In the genomic region with DNA sequence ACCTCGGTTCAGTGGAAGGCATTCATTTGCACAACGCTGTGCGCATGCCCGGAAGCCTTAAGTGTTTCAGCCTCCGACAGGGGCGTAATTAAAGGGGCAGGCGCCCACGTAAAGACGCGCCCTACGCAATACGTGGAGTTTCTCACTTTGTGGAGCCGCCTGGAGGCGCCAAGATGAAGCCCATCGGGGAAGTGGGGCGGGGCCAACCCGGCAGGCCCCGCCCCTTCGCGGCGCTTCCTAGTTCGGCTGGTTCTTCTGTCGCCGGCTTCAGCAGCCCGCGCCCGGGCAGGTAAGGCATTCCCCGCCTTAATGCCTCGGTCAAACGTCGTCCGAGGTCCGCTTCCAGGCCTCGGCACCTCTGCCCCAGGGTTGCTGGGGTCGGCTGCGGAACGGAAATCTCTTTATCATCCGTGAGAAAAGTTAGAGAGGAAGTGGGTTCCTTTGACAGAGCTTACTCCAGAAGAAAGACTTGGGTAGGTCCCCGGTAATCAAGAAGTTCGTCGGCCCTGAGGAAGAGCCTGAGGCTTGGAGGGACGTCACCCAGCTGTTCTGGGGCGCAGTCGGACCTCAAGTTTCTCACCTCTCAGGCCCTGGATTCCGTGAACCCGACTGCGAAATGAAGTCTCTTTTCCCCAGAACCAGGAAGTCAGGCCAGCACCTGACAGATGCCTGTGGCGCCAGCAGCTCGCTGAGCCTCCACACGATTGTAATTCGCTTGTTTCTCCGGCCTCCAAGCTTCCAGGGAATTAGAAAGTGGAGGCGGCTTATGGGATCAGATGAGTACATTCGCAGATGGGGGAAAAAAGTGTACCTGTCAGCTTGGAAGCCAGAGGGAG, we compare ENCODE assay signal across 1 cellular context.
TF ChIP-seq lines count a peak whose summit lies in the region.

TSS of gene IRAK4 (plus strand) at position 224 of the 836 bp plus-strand sequence. CDS start 9,161 bp downstream, outside the sequence.
A gene with protein sequence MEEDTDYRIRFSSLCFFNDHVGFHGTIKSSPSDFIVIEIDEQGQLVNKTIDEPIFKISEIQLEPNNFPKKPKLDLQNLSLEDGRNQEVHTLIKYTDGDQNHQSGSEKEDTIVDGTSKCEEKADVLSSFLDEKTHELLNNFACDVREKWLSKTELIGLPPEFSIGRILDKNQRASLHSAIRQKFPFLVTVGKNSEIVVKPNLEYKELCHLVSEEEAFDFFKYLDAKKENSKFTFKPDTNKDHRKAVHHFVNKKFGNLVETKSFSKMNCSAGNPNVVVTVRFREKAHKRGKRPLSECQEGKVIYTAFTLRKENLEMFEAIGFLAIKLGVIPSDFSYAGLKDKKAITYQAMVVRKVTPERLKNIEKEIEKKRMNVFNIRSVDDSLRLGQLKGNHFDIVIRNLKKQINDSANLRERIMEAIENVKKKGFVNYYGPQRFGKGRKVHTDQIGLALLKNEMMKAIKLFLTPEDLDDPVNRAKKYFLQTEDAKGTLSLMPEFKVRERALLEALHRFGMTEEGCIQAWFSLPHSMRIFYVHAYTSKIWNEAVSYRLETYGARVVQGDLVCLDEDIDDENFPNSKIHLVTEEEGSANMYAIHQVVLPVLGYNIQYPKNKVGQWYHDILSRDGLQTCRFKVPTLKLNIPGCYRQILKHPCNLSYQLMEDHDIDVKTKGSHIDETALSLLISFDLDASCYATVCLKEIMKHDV (minus strand): TSS at position 63 of the 836 bp plus-strand sequence. CDS start 3,545 bp downstream, outside the sequence.

TF ChIP-seq in HepG2, 621 proteins besides CTCF, POLR2A, EP300 and RAD21 (continued from another document and continues in another):
- no peak for TF ChIP-seq ZNF75D (CRISPR knock-in tag; IDR thresholded peaks at IDR 0.05; ENCODE audit: borderline replicate concordance)
- no peak for TF ChIP-seq GPBP1L1 (CRISPR knock-in tag; IDR thresholded peaks at IDR 0.05)
- TF ChIP-seq GMEB1 (CRISPR knock-in tag; IDR thresholded peaks at IDR 0.05; ENCODE audit: borderline replicate concordance): peak; percentile 97
- no peak for TF ChIP-seq ZNF615 (CRISPR knock-in tag; IDR thresholded peaks at IDR 0.05; ENCODE audit: borderline replicate concordance)
- peak; percentile 39 for TF ChIP-seq ZEB1 (IDR thresholded peaks at IDR 0.05; ENCODE audit: insufficient replicate concordance, low read depth)
- no peak for TF ChIP-seq ZNF784 (CRISPR knock-in tag; IDR thresholded peaks at IDR 0.05; ENCODE audit: borderline replicate concordance)
- TF ChIP-seq ZSCAN12 (CRISPR knock-in tag; IDR thresholded peaks at IDR 0.05): no peak
- TF ChIP-seq ZFP1 (CRISPR knock-in tag; IDR thresholded peaks at IDR 0.05): no peak
- no peak for TF ChIP-seq SOX5 (CRISPR knock-in tag; IDR thresholded peaks at IDR 0.05; ENCODE audit: borderline replicate concordance)
- TF ChIP-seq, protein P1, sequence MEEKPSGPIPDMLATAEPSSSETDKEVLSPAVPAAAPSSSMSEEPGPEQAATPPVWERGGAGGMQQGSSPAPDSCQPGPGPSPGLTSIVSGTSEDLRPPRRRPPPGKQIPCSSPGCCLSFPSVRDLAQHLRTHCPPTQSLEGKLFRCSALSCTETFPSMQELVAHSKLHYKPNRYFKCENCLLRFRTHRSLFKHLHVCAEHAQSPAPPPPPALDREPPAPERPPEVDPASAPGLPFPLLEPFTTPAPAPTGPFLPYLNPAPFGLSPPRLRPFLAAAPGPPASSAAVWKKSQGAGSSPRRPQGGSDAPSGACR (CRISPR knock-in tag; IDR thresholded peaks at IDR 0.05): no peak
- no peak for TF ChIP-seq MBNL3 (CRISPR knock-in tag; conservative IDR thresholded peaks at IDR 0.05)
- peak; percentile 66; the same call in 1 of the 2 replicates for TF ChIP-seq ZNF331 (CRISPR knock-in tag; IDR thresholded peaks at IDR 0.05)
- TF ChIP-seq ZNF30 (CRISPR knock-in tag; IDR thresholded peaks at IDR 0.05): no peak
- no peak for TF ChIP-seq GLI4 (CRISPR knock-in tag; IDR thresholded peaks at IDR 0.05; ENCODE audit: borderline replicate concordance)
- no peak for TF ChIP-seq ZNF530 (CRISPR knock-in tag; IDR thresholded peaks at IDR 0.05; ENCODE audit: low read depth)
- TF ChIP-seq NFE2L1 (CRISPR knock-in tag; IDR thresholded peaks at IDR 0.05; ENCODE audit: borderline replicate concordance): no peak
- TF ChIP-seq, protein P2, sequence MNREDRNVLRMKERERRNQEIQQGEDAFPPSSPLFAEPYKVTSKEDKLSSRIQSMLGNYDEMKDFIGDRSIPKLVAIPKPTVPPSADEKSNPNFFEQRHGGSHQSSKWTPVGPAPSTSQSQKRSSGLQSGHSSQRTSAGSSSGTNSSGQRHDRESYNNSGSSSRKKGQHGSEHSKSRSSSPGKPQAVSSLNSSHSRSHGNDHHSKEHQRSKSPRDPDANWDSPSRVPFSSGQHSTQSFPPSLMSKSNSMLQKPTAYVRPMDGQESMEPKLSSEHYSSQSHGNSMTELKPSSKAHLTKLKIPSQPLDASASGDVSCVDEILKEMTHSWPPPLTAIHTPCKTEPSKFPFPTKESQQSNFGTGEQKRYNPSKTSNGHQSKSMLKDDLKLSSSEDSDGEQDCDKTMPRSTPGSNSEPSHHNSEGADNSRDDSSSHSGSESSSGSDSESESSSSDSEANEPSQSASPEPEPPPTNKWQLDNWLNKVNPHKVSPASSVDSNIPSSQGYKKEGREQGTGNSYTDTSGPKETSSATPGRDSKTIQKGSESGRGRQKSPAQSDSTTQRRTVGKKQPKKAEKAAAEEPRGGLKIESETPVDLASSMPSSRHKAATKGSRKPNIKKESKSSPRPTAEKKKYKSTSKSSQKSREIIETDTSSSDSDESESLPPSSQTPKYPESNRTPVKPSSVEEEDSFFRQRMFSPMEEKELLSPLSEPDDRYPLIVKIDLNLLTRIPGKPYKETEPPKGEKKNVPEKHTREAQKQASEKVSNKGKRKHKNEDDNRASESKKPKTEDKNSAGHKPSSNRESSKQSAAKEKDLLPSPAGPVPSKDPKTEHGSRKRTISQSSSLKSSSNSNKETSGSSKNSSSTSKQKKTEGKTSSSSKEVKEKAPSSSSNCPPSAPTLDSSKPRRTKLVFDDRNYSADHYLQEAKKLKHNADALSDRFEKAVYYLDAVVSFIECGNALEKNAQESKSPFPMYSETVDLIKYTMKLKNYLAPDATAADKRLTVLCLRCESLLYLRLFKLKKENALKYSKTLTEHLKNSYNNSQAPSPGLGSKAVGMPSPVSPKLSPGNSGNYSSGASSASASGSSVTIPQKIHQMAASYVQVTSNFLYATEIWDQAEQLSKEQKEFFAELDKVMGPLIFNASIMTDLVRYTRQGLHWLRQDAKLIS (CRISPR knock-in tag; IDR thresholded peaks at IDR 0.05): no peak
- no peak for TF ChIP-seq RELA (CRISPR knock-in tag; IDR thresholded peaks at IDR 0.05)
- no peak for TF ChIP-seq PCBP2 (optimal IDR thresholded peaks at IDR 0.05; ENCODE audit: low read depth, low read length, poor library complexity, severe bottlenecking)
- TF ChIP-seq ZNF563 (CRISPR knock-in tag; IDR thresholded peaks at IDR 0.05): no peak
- TF ChIP-seq SP4 (CRISPR knock-in tag; IDR thresholded peaks at IDR 0.05): peak; percentile 53; the same call in 1 of the 2 replicates
- TF ChIP-seq ZNF619 (CRISPR knock-in tag; IDR thresholded peaks at IDR 0.05): no peak
- TF ChIP-seq SIX4 (CRISPR knock-in tag; IDR thresholded peaks at IDR 0.05): no peak
- TF ChIP-seq ZBTB21 (CRISPR knock-in tag; IDR thresholded peaks at IDR 0.05): no peak
- no peak for TF ChIP-seq FOXK2 (IDR thresholded peaks at IDR 0.05)
- TF ChIP-seq PLSCR1 (CRISPR knock-in tag; IDR thresholded peaks at IDR 0.05; ENCODE audit: borderline replicate concordance): no peak
- no peak for TF ChIP-seq ZXDC (CRISPR knock-in tag; IDR thresholded peaks at IDR 0.05)
- TF ChIP-seq PHF5A (CRISPR knock-in tag; IDR thresholded peaks at IDR 0.05; ENCODE audit: low read depth, unreplicated experiment): no peak
- TF ChIP-seq ZFP91 (CRISPR knock-in tag; IDR thresholded peaks at IDR 0.05; ENCODE audit: borderline replicate concordance): peak; percentile 99
- TF ChIP-seq PTBP1 (IDR thresholded peaks at IDR 0.05; ENCODE audit: low read depth, low read length, poor library complexity, severe bottlenecking): peak; percentile 28
- TF ChIP-seq ZNF280B (CRISPR knock-in tag; IDR thresholded peaks at IDR 0.05; ENCODE audit: borderline replicate concordance): peak; percentile 44; the same call in 1 of the 2 replicates
- TF ChIP-seq ZNF180 (CRISPR knock-in tag; IDR thresholded peaks at IDR 0.05; ENCODE audit: borderline replicate concordance, low read depth): no peak
- no peak for TF ChIP-seq TGIF2 (CRISPR knock-in tag; IDR thresholded peaks at IDR 0.05)
- TF ChIP-seq DR1 (CRISPR knock-in tag; IDR thresholded peaks at IDR 0.05): peak; percentile 61; the same call in 1 of the 2 replicates
- no peak for TF ChIP-seq TCF7L2 (IDR thresholded peaks at IDR 0.05; ENCODE audit: low read depth, low read length)
- no peak for TF ChIP-seq ZNF432 (CRISPR knock-in tag; IDR thresholded peaks at IDR 0.05; ENCODE audit: borderline replicate concordance)
- 0 out of 2 replicates have a peak, but pooled peaks have one; percentile 4 for TF ChIP-seq CBX5 (CRISPR knock-in tag; IDR thresholded peaks at IDR 0.05; ENCODE audit: borderline replicate concordance)
- TF ChIP-seq FOXC1 (CRISPR knock-in tag; IDR thresholded peaks at IDR 0.05; ENCODE audit: borderline replicate concordance): 0 out of 2 replicates have a peak, but pooled peaks have one; percentile 40
- TF ChIP-seq ZSCAN29 (CRISPR knock-in tag; conservative IDR thresholded peaks at IDR 0.05): no peak
- TF ChIP-seq CENPT (CRISPR knock-in tag; IDR thresholded peaks at IDR 0.05; ENCODE audit: low read depth): no peak
